8 cellular contexts compared by ENCODE assay signal in genomic region chr2:234444888-234445287, GRCh38. TPM values are rescaled to one million over a fixed set of nuclear protein-coding genes. Genes with fewer than 3 reads are reported as not detected.
A peak's percentile ranks its signal among the peaks of the same experiment; 100 is the strongest.
DNase-seq lines count a peak whose midpoint lies in the region; ATAC-seq lines count a peak whose summit lies in the region.

No MANE protein-coding gene starts in this region.

- H3K27me3 ChIP-seq in esophagus (ENCODE audit: control insufficient read depth in 1 of 2, insufficient read depth in 2 of 2, low read length in 2 of 2) (no peaks in the 10 kb centered on the region), HAP-1 (ENCODE audit: low read depth) (no peaks in the 10 kb centered on the region)

- H3K4me1 Mint-ChIP-seq in activated CD4-positive, alpha-beta T cell treated with anti-CD3 and anti-CD28 coated beads, Interleukin-2, amount 10 ng/mL, durations not matched to agents 7 days and 5 days: peaks cover 89% of the 10 kb centered on the region

- peaks cover 81% of the 10 kb centered on the region for H3K36me3 Mint-ChIP-seq in activated CD4-positive, alpha-beta T cell treated with anti-CD3 and anti-CD28 coated beads, Interleukin-2, amount 10 ng/mL, durations not matched to agents 7 days and 5 days (ENCODE audit: low read depth)

- in situ Hi-C loops in HAP-1 (cut with MboI; ENCODE audit: low sequenced_read_pairs): no loop called here
- in situ Hi-C loops in G401 (cut with HindIII; ENCODE audit: low sequenced_read_pairs): loop anchor here (5.0 kb wide), 1 partner anchor 73 kb away; no protein-coding TSS in a partner anchor

- peaks cover 20% of the 10 kb centered on the region for H3K9me3 Mint-ChIP-seq in activated CD4-positive, alpha-beta T cell treated with anti-CD3 and anti-CD28 coated beads, Interleukin-2, amount 10 ng/mL, durations not matched to agents 7 days and 5 days

- POLR2A ChIA-PET in activated CD4-positive, alpha-beta T cell treated with anti-CD3 and anti-CD28 coated beads, Interleukin-2, amount 10 ng/mL, durations not matched to agents 7 days and 5 days (lab: Charles Lee): no interaction called here

- H3K9me3 ChIP-seq in esophagus (ENCODE audit: control insufficient read depth in 2 of 2, insufficient read depth in 1 of 2, low read depth in 1 of 2, low read length in 1 of 2) (no peaks in the 10 kb centered on the region), HAP-1 (no peaks in the 10 kb centered on the region)

- CTCF ChIA-PET in activated CD4-positive, alpha-beta T cell treated with anti-CD3 and anti-CD28 coated beads, Interleukin-2, amount 10 ng/mL, durations not matched to agents 7 days and 5 days (lab: Charles Lee): interaction anchor here (1.4 to 1.9 kb wide), 5 partner anchors 16 to 39 kb away, joined by 3 to 5 read pairs (median 4); no protein-coding TSS in a partner anchor

- peak overlapping the region; percentile 5 for H3K4me3 Mint-ChIP-seq in activated CD4-positive, alpha-beta T cell treated with anti-CD3 and anti-CD28 coated beads, Interleukin-2, amount 10 ng/mL, durations not matched to agents 7 days and 5 days

- no peak for ATAC-seq in HG03342 (IDR thresholded peaks at IDR 0.05; ENCODE audit: unreplicated experiment)

- H3K27ac Mint-ChIP-seq in activated CD4-positive, alpha-beta T cell treated with anti-CD3 and anti-CD28 coated beads, Interleukin-2, amount 10 ng/mL, durations not matched to agents 7 days and 5 days: peak overlapping the region; percentile 88

- H3K4me3 ChIP-seq in esophagus (ENCODE audit: low read depth in 1 of 2, low read length in 2 of 2): no peak overlapping the region
- H3K4me3 ChIP-seq in HAP-1: no peak overlapping the region

- H3K27me3 Mint-ChIP-seq in activated CD4-positive, alpha-beta T cell treated with anti-CD3 and anti-CD28 coated beads, Interleukin-2, amount 10 ng/mL, durations not matched to agents 7 days and 5 days: no peaks in the 10 kb centered on the region

- peak overlapping the region; percentile 57 to 84 for H3K27ac ChIP-seq in esophagus (ENCODE audit: low read depth in 2 of 2, low read length in 1 of 2)

- H3K4me1 ChIP-seq in esophagus (ENCODE audit: control insufficient read depth in 2 of 2, insufficient read depth in 2 of 2, low read length in 1 of 2) (peaks cover 0 to 8% of the 10 kb centered on the region in 2 donors), HAP-1 (peaks cover 17% of the 10 kb centered on the region)

- DNase-seq in HCEC 1CT: peak; percentile 93
- DNase-seq in activated CD4-positive, alpha-beta T cell treated with anti-CD3 and anti-CD28 coated beads, Interleukin-2, amount 10 ng/mL, durations not matched to agents 7 days and 5 days: peak; percentile 58
- peak; percentile 64 for DNase-seq in stimulated activated CD4-positive, alpha-beta T cell treated with anti-CD3 and anti-CD28 coated beads, Interleukin-15, amount 100 ng/mL, for 24 hours
- DNase-seq in HAP-1 (ENCODE audit: low spot score in 2 of 2): no peak
- no peak for DNase-seq in NCI-H1417 treated with DMSO at 0.1 percent for 48 hours (lab: John Stamatoyannopoulos, UW)
- DNase-seq in G401 (ENCODE audit: low spot score): no peak

- H3K36me3 ChIP-seq in esophagus (ENCODE audit: control insufficient read depth in 2 of 2, insufficient read depth in 2 of 2, low read length in 1 of 2): no peaks in the 10 kb centered on the region
- no peaks in the 10 kb centered on the region for H3K36me3 ChIP-seq in HAP-1 (replicated peaks)

- WGBS in esophagus, 2 donors: 25 to 26% methylated on average over 10 of the region's 10 CpGs

RNA-seq across cellular contexts. Expression of gene ARL4C, which starts 52.0 kb away (rescaled TPM):
- 100 to 1,000 TPM; 292 to 300 TPM for total RNA-seq in activated CD4-positive, alpha-beta T cell treated with anti-CD3 and anti-CD28 coated beads, Interleukin-2, amount 10 ng/mL, durations not matched to agents 7 days and 5 days
- polyA plus RNA-seq in esophagus: 10 to 100 TPM; 13.3 to 16.3 TPM
- total RNA-seq in G401 (2014; rRNA removed; shearing (Covaris generic)): 33.1 and 39.8 TPM in 2 replicates

Comparison
In these comparisons a context has a peak if more than half of its experiments do, and no peak if none do; other contexts are left out.
1. DNase-seq: peak in HCEC 1CT (single experiment), activated CD4-positive, alpha-beta T cell treated with anti-CD3 and anti-CD28 coated beads, Interleukin-2, amount 10 ng/mL, durations not matched to agents 7 days and 5 days (single experiment) and stimulated activated CD4-positive, alpha-beta T cell treated with anti-CD3 and anti-CD28 coated beads, Interleukin-15, amount 100 ng/mL, for 24 hours (single experiment); none in HAP-1 (0 of 2), NCI-H1417 treated with DMSO at 0.1 percent for 48 hours (single experiment) and G401 (single experiment).